In the genomic region with DNA sequence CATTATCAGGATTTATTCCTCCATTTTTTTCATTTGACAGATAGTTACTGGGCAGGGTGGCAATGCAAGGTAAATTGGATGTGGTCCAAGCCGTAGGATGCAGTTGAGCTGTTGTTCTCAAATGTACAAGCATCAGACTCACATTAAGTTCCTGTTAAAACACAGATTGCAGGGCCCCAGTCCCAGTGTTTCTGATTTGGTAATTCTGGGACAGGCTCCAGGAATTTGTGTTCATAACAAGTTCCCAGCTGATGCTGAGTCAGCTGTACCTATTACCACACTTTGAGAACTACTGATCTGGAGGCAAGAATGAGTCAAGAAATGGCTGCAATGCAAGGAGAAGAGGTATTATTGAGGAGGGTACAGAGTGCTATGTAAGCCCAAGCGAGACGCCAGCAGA, we compare ENCODE assay signal across 19 cellular contexts. TPM values are rescaled to one million over a fixed set of nuclear protein-coding genes. Genes with fewer than 3 reads are reported as not detected.
DNase-seq lines count a peak whose midpoint lies in the region; ATAC-seq and TF ChIP-seq lines count a peak whose summit lies in the region.
"Had no signal": no experiment of that assay in that cellular context is flagged by ENCODE, and none has a peak within 500 bp of the region (broad histone marks: within the 10 kb centered on the region; RNA-seq: fewer than 3 reads in every experiment).

No MANE protein-coding gene starts in this region.

- no peaks in the 10 kb centered on the region for H3K36me3 Mint-ChIP-seq in activated CD4-positive, alpha-beta T cell treated with anti-CD3 and anti-CD28 coated beads for 36 hours (ENCODE audit: low read depth)
- no peaks in the 10 kb centered on the region for H3K36me3 Mint-ChIP-seq in activated naive CD4-positive, alpha-beta T cell treated with anti-CD3 and anti-CD28 coated beads, Interleukin-2, amount 10 ng/mL, durations not matched to agents 7 days and 5 days

- no peak for ATAC-seq in SK-N-SH treated with all-trans-retinoic acid at 6 μM for 48 hours
- no peak for ATAC-seq in activated CD4-positive, alpha-beta T cell treated with anti-CD3 and anti-CD28 coated beads for 36 hours
- ATAC-seq: gastroesophageal sphincter had no signal

- POLR2A ChIA-PET in SK-N-SH (lab: Yijun Ruan, JAX), result no interaction called here
- POLR2A ChIA-PET in activated CD4-positive, alpha-beta T cell treated with anti-CD3 and anti-CD28 coated beads for 36 hours (lab: Charles Lee), result no interaction called here

- H3K4me3 Mint-ChIP-seq in activated CD4-positive, alpha-beta T cell treated with anti-CD3 and anti-CD28 coated beads for 36 hours, result no peak overlapping the region
- H3K4me3 Mint-ChIP-seq in activated naive CD4-positive, alpha-beta T cell treated with anti-CD3 and anti-CD28 coated beads, Interleukin-2, amount 10 ng/mL, durations not matched to agents 7 days and 5 days, result no peak overlapping the region
- H3K4me3 Mint-ChIP-seq: activated CD4-positive, alpha-beta T cell treated with anti-CD3 and anti-CD28 coated beads, Interleukin-2, amount 10 ng/mL, durations not matched to agents 24 days and 14 days; activated T-cell treated with anti-CD3 and anti-CD28 coated beads, Interleukin-2, amount 50 U/mL, for 24 hours had no signal

- H2AFZ ChIP-seq in SK-N-SH (ENCODE audit: low read depth), result no peak overlapping the region

- peaks cover 21% of the 10 kb centered on the region for H3F3A ChIP-seq in SK-N-SH (replicated peaks; ENCODE audit: insufficient read depth)

- no peaks in the 10 kb centered on the region for H3K4me1 Mint-ChIP-seq in activated CD4-positive, alpha-beta T cell treated with anti-CD3 and anti-CD28 coated beads for 36 hours
- no peaks in the 10 kb centered on the region for H3K4me1 Mint-ChIP-seq in activated naive CD4-positive, alpha-beta T cell treated with anti-CD3 and anti-CD28 coated beads, Interleukin-2, amount 10 ng/mL, durations not matched to agents 7 days and 5 days
- H3K4me1 Mint-ChIP-seq: activated CD4-positive, alpha-beta T cell treated with anti-CD3 and anti-CD28 coated beads, Interleukin-2, amount 10 ng/mL, durations not matched to agents 24 days and 14 days had no signal

- no peak overlapping the region for H3K27ac ChIP-seq in SK-N-SH (ENCODE audit: low read depth in 2 of 2, low read length in 1 of 2)
- H3K27ac ChIP-seq: gastroesophageal sphincter, KMS-11, sigmoid colon had no signal

- H4K20me1 ChIP-seq in SK-N-SH (ENCODE audit: insufficient read depth), result no peaks in the 10 kb centered on the region

- no peak for TF ChIP-seq EP300 in SK-N-SH (IDR thresholded peaks at IDR 0.05; ENCODE audit: borderline replicate concordance in 1 of 2, low read depth in 1 of 2, low read length in 1 of 2)

- TF ChIP-seq RAD21 in SK-N-SH (IDR thresholded peaks at IDR 0.05; ENCODE audit: low read length), result no peak

- no peak overlapping the region for H3K9ac ChIP-seq in SK-N-SH
- H3K9ac ChIP-seq: KMS-11 had no signal

- H3K4me1 ChIP-seq in SK-N-SH (ENCODE audit: control insufficient read depth in 1 of 2, insufficient read depth in 2 of 2, low read depth in 1 of 2, low read length in 1 of 2), result peaks cover 0 to 2% of the 10 kb centered on the region in 2 experiments; a peak in 1 of 4 replicates
- H3K4me1 ChIP-seq: gastroesophageal sphincter, sigmoid colon had no signal

- no peak overlapping the region for H3K4me3 ChIP-seq in SK-N-SH (ENCODE audit: low read depth in 2 of 2, low read length in 1 of 2)
- no peak overlapping the region for H3K4me3 ChIP-seq in fibroblast of mammary gland (ENCODE audit: control insufficient read depth, low read depth, low read length)
- H3K4me3 ChIP-seq: gastroesophageal sphincter, sigmoid colon had no signal

- WGBS in SK-N-SH (ENCODE audit: low lambda C conversion rate), result 70% methylated on average over 3 of the region's 3 CpGs

- no peak for DNase-seq in SK-N-SH
- DNase-seq in amniotic epithelial cell (ENCODE audit: low read depth), result peak; percentile 95
- DNase-seq in fibroblast of mammary gland (ENCODE audit: low read depth), result peak; percentile 96
- DNase-seq in activated CD4-positive, alpha-beta T cell treated with anti-CD3 and anti-CD28 coated beads for 36 hours, result no peak
- no peak for DNase-seq in NCI-H2107 (lab: John Stamatoyannopoulos, UW)
- no peak for DNase-seq in activated naive CD4-positive, alpha-beta T cell treated with anti-CD3 and anti-CD28 coated beads, Interleukin-2, amount 10 ng/mL, durations not matched to agents 7 days and 5 days
- no peak for DNase-seq in G401 (ENCODE audit: low spot score)
- DNase-seq: activated CD4-positive, alpha-beta T cell treated with anti-CD3 and anti-CD28 coated beads, Interleukin-2, amount 10 ng/mL, durations not matched to agents 24 days and 14 days; activated T-cell treated with anti-CD3 and anti-CD28 coated beads, Interleukin-2, amount 50 U/mL, for 24 hours; midbrain; NCI-H1930; nucleus accumbens; sigmoid colon; stimulated activated CD4-positive, alpha-beta T cell treated with anti-CD3 and anti-CD28 coated beads, Interleukin-4, amount 100 ng/mL, for 24 hours; T-helper 2 cell had no signal

- intact Hi-C loops in activated CD4-positive, alpha-beta T cell treated with anti-CD3 and anti-CD28 coated beads for 36 hours (cut with DNase I, micrococcal nuclease), result no loop called here

- H3K79me2 ChIP-seq in SK-N-SH (ENCODE audit: insufficient read depth), result no peaks in the 10 kb centered on the region

- TF ChIP-seq CTCF in SK-N-SH (IDR thresholded peaks at IDR 0.05), result no peak
- TF ChIP-seq CTCF in fibroblast of mammary gland (conservative IDR thresholded peaks at IDR 0.05; ENCODE audit: control insufficient read depth, insufficient read depth, low read depth, low read length), result no peak

- in situ Hi-C loops in G401 (cut with HindIII; ENCODE audit: low sequenced_read_pairs), result no loop called here

- peaks cover 0 to 5% of the 10 kb centered on the region in 2 experiments for H3K36me3 ChIP-seq in SK-N-SH (replicated peaks in 1 of 2; ENCODE audit: control insufficient read depth in 1 of 2, insufficient read depth in 2 of 2, low read length in 1 of 2)
- H3K36me3 ChIP-seq: gastroesophageal sphincter, sigmoid colon had no signal

- H3K9me2 ChIP-seq in SK-N-SH, result no peaks in the 10 kb centered on the region

- H3K27me3 ChIP-seq in SK-N-SH (ENCODE audit: insufficient read depth), result no peaks in the 10 kb centered on the region
- H3K27me3 ChIP-seq: gastroesophageal sphincter, sigmoid colon had no signal

- CTCF ChIA-PET in SK-N-SH (lab: Yijun Ruan, JAX), result no interaction called here
- CTCF ChIA-PET in activated CD4-positive, alpha-beta T cell treated with anti-CD3 and anti-CD28 coated beads for 36 hours (lab: Charles Lee), result no interaction called here
- CTCF ChIA-PET in activated naive CD4-positive, alpha-beta T cell treated with anti-CD3 and anti-CD28 coated beads, Interleukin-2, amount 10 ng/mL, durations not matched to agents 7 days and 5 days (lab: Charles Lee), result no interaction called here

- H3K9me3 ChIP-seq in SK-N-SH, result no peaks in the 10 kb centered on the region
- H3K9me3 ChIP-seq: gastroesophageal sphincter, sigmoid colon had no signal

- H3K27me3 Mint-ChIP-seq in activated CD4-positive, alpha-beta T cell treated with anti-CD3 and anti-CD28 coated beads for 36 hours, result no peaks in the 10 kb centered on the region
- H3K27me3 Mint-ChIP-seq in activated naive CD4-positive, alpha-beta T cell treated with anti-CD3 and anti-CD28 coated beads, Interleukin-2, amount 10 ng/mL, durations not matched to agents 7 days and 5 days, result peaks cover 17% of the 10 kb centered on the region
- H3K27me3 Mint-ChIP-seq: activated T-cell treated with anti-CD3 and anti-CD28 coated beads, Interleukin-2, amount 50 U/mL, for 24 hours had no signal

- no peaks in the 10 kb centered on the region for H3K9me3 Mint-ChIP-seq in activated CD4-positive, alpha-beta T cell treated with anti-CD3 and anti-CD28 coated beads for 36 hours (ENCODE audit: low read depth)
- H3K9me3 Mint-ChIP-seq in activated naive CD4-positive, alpha-beta T cell treated with anti-CD3 and anti-CD28 coated beads, Interleukin-2, amount 10 ng/mL, durations not matched to agents 7 days and 5 days, result no peaks in the 10 kb centered on the region
- H3K9me3 Mint-ChIP-seq: activated CD4-positive, alpha-beta T cell treated with anti-CD3 and anti-CD28 coated beads, Interleukin-2, amount 10 ng/mL, durations not matched to agents 24 days and 14 days; activated T-cell treated with anti-CD3 and anti-CD28 coated beads, Interleukin-2, amount 50 U/mL, for 24 hours had no signal

- no peak overlapping the region for H3K4me2 ChIP-seq in SK-N-SH
- H3K4me2 ChIP-seq: KMS-11 had no signal

- no peak overlapping the region for H3K27ac Mint-ChIP-seq in activated CD4-positive, alpha-beta T cell treated with anti-CD3 and anti-CD28 coated beads for 36 hours
- H3K27ac Mint-ChIP-seq in activated naive CD4-positive, alpha-beta T cell treated with anti-CD3 and anti-CD28 coated beads, Interleukin-2, amount 10 ng/mL, durations not matched to agents 7 days and 5 days, result no peak overlapping the region
- H3K27ac Mint-ChIP-seq: activated CD4-positive, alpha-beta T cell treated with anti-CD3 and anti-CD28 coated beads, Interleukin-2, amount 10 ng/mL, durations not matched to agents 24 days and 14 days; activated T-cell treated with anti-CD3 and anti-CD28 coated beads, Interleukin-2, amount 50 U/mL, for 24 hours had no signal

TF ChIP-seq in SK-N-SH, 30 proteins besides CTCF, POLR2A, EP300 and RAD21 (continues in another document):
- TF ChIP-seq FOSL2 (IDR thresholded peaks at IDR 0.05; ENCODE audit: borderline replicate concordance, low read depth) (0 out of 2 replicates have a peak, but pooled peaks have one; percentile 7), NRF1 (IDR thresholded peaks at IDR 0.05; ENCODE audit: low read depth, low read length) (no peak), TEAD4 (IDR thresholded peaks at IDR 0.05; ENCODE audit: borderline replicate concordance, insufficient read depth) (no peak)

RNA-seq across cellular contexts. Expression of a gene that starts 11.7 kb away (rescaled TPM):
- polyA plus RNA-seq in SK-N-SH (2012; rRNA removed), result 3.8 and 4.1 TPM in 2 replicates
- polyA plus RNA-seq in SK-N-SH (2012; cell fraction: cytosol; rRNA removed), result 5.1 and 7.5 TPM in 2 replicates
- 0.79 and 3.0 TPM in 2 replicates for polyA plus RNA-seq in SK-N-SH (2012; cell fraction: nucleus; rRNA removed)
- not detected for total RNA-seq in activated CD4-positive, alpha-beta T cell treated with anti-CD3 and anti-CD28 coated beads for 36 hours
- not detected in 2 replicates for total RNA-seq in G401 (2014; rRNA removed; shearing (Covaris generic))
- total RNA-seq: activated CD4-positive, alpha-beta T cell treated with anti-CD3 and anti-CD28 coated beads, Interleukin-2, amount 10 ng/mL, durations not matched to agents 24 days and 14 days; gastroesophageal sphincter; sigmoid colon had no signal
- polyA plus RNA-seq: adipose tissue, sigmoid colon had no signal

Comparison
In these comparisons a context has a peak if more than half of its experiments do, and no peak if none do; other contexts are left out.
1. DNase-seq: peak in amniotic epithelial cell (single experiment) and fibroblast of mammary gland (single experiment); none in SK-N-SH (single experiment), activated CD4-positive, alpha-beta T cell treated with anti-CD3 and anti-CD28 coated beads for 36 hours (single experiment), NCI-H2107 (single experiment), activated naive CD4-positive, alpha-beta T cell treated with anti-CD3 and anti-CD28 coated beads, Interleukin-2, amount 10 ng/mL, durations not matched to agents 7 days and 5 days (single experiment) and G401 (single experiment).